In genomic region chr5:137900925-137901817, GRCh38 we compare ENCODE assay signal across 1 cellular context.
TF ChIP-seq lines count a peak whose summit lies in the region.

No MANE protein-coding gene starts in this region.

TF ChIP-seq in H1, 55 proteins besides CTCF, POLR2A, EP300 and RAD21:
- TF ChIP-seq CBX5 (IDR thresholded peaks at IDR 0.05; ENCODE audit: low read depth, low read length), result no peak
